In the genomic region with DNA sequence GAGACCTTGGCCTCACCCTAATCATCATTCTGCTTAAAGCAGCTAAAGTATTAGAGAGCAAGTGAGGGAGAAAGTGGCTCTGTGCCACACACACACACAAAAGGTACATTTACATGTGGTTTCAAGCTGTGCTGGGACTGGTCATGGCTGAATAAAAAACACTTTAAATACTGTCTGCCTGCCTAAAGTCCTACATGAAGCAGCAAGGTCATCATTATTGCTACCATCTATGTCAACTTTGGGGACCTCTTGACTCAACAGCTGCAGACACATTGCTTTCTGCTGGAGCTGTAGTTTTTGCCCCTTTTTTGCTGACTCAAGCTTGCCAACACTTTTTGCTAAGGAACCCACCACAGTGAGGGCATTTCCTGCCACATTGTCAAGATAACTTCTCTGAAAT, we compare ENCODE assay signal across 2 cellular contexts.
A peak's percentile ranks its signal among the peaks of the same experiment; 100 is the strongest.
TF ChIP-seq lines count a peak whose summit lies in the region.

No MANE protein-coding gene starts in this region.

TF ChIP-seq in GM12891, 5 proteins besides CTCF, POLR2A, EP300 and RAD21:
- no peak for TF ChIP-seq POU2F2 (IDR thresholded peaks at IDR 0.05; ENCODE audit: low read depth, low read length)
- no peak for TF ChIP-seq SPI1 (IDR thresholded peaks at IDR 0.05; ENCODE audit: low read depth, low read length)
- TF ChIP-seq TAF1 (IDR thresholded peaks at IDR 0.05; ENCODE audit: low read depth, low read length), result no peak
- no peak for TF ChIP-seq PAX5 (IDR thresholded peaks at IDR 0.05; ENCODE audit: insufficient read depth, low read length, severe bottlenecking)
- TF ChIP-seq POLR2AphosphoS5 (IDR thresholded peaks at IDR 0.05; ENCODE audit: low read depth, low read length), result no peak
TF ChIP-seq in GM12891: peak in this region for 0.

TF ChIP-seq in GM12878, 131 proteins besides CTCF, POLR2A, EP300 and RAD21:
- TF ChIP-seq SIX5 (IDR thresholded peaks at IDR 0.05; ENCODE audit: low read depth, low read length, severe bottlenecking) (no peak), NR2F1 (conservative IDR thresholded peaks at IDR 0.05) (no peak), RUNX3 (IDR thresholded peaks at IDR 0.05; ENCODE audit: low read length) (peak; percentile 19; the same call in 1 of the 2 replicates), MYB (IDR thresholded peaks at IDR 0.05; ENCODE audit: borderline replicate concordance, low read depth, low read length) (no peak), ZNF622 (IDR thresholded peaks at IDR 0.05) (no peak), RBBP5 (conservative IDR thresholded peaks at IDR 0.05) (no peak), SUZ12 (IDR thresholded peaks at IDR 0.05; ENCODE audit: unreplicated experiment) (no peak), POU2F2 (IDR thresholded peaks at IDR 0.05; ENCODE audit: borderline replicate concordance, low read depth, low read length) (peak; percentile 56; the same call in 1 of the 3 replicates), PAX5 (IDR thresholded peaks at IDR 0.05; ENCODE audit: borderline replicate concordance, low read depth, low read length) (0 out of 2 replicates have a peak, but pooled peaks have one; percentile 17), RAD51 (IDR thresholded peaks at IDR 0.05) (no peak), ASH2L (IDR thresholded peaks at IDR 0.05; ENCODE audit: borderline replicate concordance, low read depth) (no peak), TCF3 (IDR thresholded peaks at IDR 0.05; ENCODE audit: borderline replicate concordance, insufficient read depth, low read depth, low read length) (no peak), ZNF207 (IDR thresholded peaks at IDR 0.05; ENCODE audit: borderline replicate concordance) (no peak), MEF2A (IDR thresholded peaks at IDR 0.05; ENCODE audit: insufficient read depth, low read depth, low read length) (no peak), IKZF2 (IDR thresholded peaks at IDR 0.05) (0 out of 4 replicates have a peak, but pooled peaks of 1 of the 2 experiments have one; percentile 3), NR2C1 (IDR thresholded peaks at IDR 0.05) (no peak)
TF ChIP-seq in GM12878: peak in this region for 4.
